Comparison of ENCODE assay signal across 8 cellular contexts in the genomic region with DNA sequence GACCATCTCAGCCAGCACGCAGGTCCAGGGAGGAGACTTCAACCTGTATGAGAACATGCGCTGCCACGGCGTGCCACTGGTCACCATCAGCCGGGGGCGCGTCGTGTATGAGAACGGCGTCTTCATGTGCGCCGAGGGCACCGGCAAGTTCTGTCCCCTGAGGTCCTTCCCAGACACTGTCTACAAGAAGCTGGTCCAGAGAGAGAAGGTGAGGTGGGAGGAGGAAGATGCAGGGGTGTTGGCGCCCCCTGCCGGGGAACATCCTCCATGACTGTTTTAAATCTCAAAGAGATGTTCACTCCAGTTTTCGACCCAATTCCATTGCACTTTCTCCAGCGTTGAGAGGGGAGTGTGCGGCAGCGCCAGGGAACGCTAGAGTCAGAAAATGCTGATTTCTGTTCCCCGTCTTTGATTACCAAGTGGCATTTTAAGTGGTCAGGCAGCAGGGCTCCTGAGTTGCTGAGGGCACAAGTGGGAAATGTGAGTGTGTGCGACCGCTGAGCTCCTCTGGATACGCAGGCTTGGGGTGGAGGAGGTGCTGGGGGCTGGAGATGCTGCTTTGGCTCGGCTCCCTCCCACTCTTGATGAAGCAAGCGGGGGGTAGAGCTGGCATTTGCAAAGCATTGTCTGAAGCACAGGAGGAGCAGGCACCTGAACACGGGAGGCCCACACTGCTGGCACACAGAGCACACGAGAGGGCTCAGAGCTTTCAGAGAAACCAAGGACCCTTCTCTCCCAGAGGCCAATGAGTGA. TPM values are rescaled to one million over a fixed set of nuclear protein-coding genes. Genes with fewer than 3 reads are reported as not detected.
DNase-seq lines count a peak whose midpoint lies in the region; ATAC-seq and TF ChIP-seq lines count a peak whose summit lies in the region.

No MANE protein-coding gene starts in this region.

- H3K9me3 Mint-ChIP-seq in glutamatergic neuron (ENCODE audit: unreplicated experiment), result peaks cover 8% of the 10 kb centered on the region

- H3K27me3 Mint-ChIP-seq in glutamatergic neuron (ENCODE audit: unreplicated experiment), result peaks cover 10% of the 10 kb centered on the region

- H3K79me2 ChIP-seq in parathyroid adenoma, result no peaks in the 10 kb centered on the region

- peaks cover 7% of the 10 kb centered on the region for H3K4me1 Mint-ChIP-seq in glutamatergic neuron (ENCODE audit: low read depth, unreplicated experiment)

- H2AFZ ChIP-seq in parathyroid adenoma, result peak overlapping the region; percentile 33

- DNase-seq in CMK (ENCODE audit: low read depth) (peak; percentile 32), HPDE6-E6E7 (ENCODE audit: extremely low spot score) (peak; percentile 37), RWPE1 (ENCODE audit: low spot score) (peak; percentile 53), glutamatergic neuron (peak; percentile 79), upper lobe of right lung (peak; percentile 80)
- peak; percentile 65 for DNase-seq in activated naive CD4-positive, alpha-beta T cell treated with Interleukin-2 at 50 U/mL for 16 hours

- no peak overlapping the region for H3K27ac Mint-ChIP-seq in glutamatergic neuron (ENCODE audit: unreplicated experiment)

- TF ChIP-seq CTCF in RWPE1 (conservative IDR thresholded peaks at IDR 0.05; ENCODE audit: low read depth) (peak; percentile 66), glutamatergic neuron (IDR thresholded peaks at IDR 0.05; ENCODE audit: partially characterized antibody, unreplicated experiment) (peak; percentile 94), parathyroid adenoma (IDR thresholded peaks at IDR 0.05) (peak; percentile 76), upper lobe of right lung (IDR thresholded peaks at IDR 0.05) (peak; percentile 85)

- peaks cover 13% of the 10 kb centered on the region for H3K36me3 Mint-ChIP-seq in glutamatergic neuron (ENCODE audit: unreplicated experiment)

- H3K9ac ChIP-seq in parathyroid adenoma, result no peak overlapping the region

- POLR2A ChIA-PET in RWPE1 (lab: Yijun Ruan, JAX; ENCODE audit: low non-redundant PET), result no interaction called here

- H3K4me1 ChIP-seq in parathyroid adenoma (peaks cover 3% of the 10 kb centered on the region), upper lobe of right lung (no peaks in the 10 kb centered on the region)

- peak; percentile 74 for ATAC-seq in upper lobe of right lung
- no peak for ATAC-seq in HG03196 (IDR thresholded peaks at IDR 0.05; ENCODE audit: unreplicated experiment)

- H3K4me2 ChIP-seq in parathyroid adenoma (ENCODE audit: low read length), result no peak overlapping the region

- intact Hi-C loops in upper lobe of right lung (cut with DNase I), result loop anchor here (5.0 kb wide), 1 partner anchor 95 kb away; a partner anchor contains a TSS

- H3K27ac ChIP-seq in RWPE1 (no peak overlapping the region), parathyroid adenoma (no peak overlapping the region), upper lobe of right lung (no peak overlapping the region)

- peak overlapping the region; percentile 20 for H3K4me3 Mint-ChIP-seq in glutamatergic neuron (ENCODE audit: unreplicated experiment)

- H3K4me3 ChIP-seq in parathyroid adenoma (ENCODE audit: low read depth, low read length) (no peak overlapping the region), upper lobe of right lung (no peak overlapping the region)

- no peaks in the 10 kb centered on the region for H3K36me3 ChIP-seq in parathyroid adenoma (ENCODE audit: control insufficient read depth, insufficient read depth, low read length)
- no peaks in the 10 kb centered on the region for H3K36me3 ChIP-seq in upper lobe of right lung

- no peaks in the 10 kb centered on the region for H3K9me3 ChIP-seq in parathyroid adenoma (ENCODE audit: control insufficient read depth, low read length)
- no peaks in the 10 kb centered on the region for H3K9me3 ChIP-seq in upper lobe of right lung

- H3K27me3 ChIP-seq in parathyroid adenoma (ENCODE audit: control insufficient read depth, insufficient read depth, low read length) (peaks cover 7% of the 10 kb centered on the region), upper lobe of right lung (peaks cover 30% of the 10 kb centered on the region)

- CTCF ChIA-PET in RWPE1 (lab: Yijun Ruan, JAX), result interaction anchor here (0.8 to 4.5 kb wide), 8 partner anchors 10 to 96 kb away, joined by 3 to 23 read pairs (median 4); no protein-coding TSS in a partner anchor

RNA-seq across cellular contexts. Expression of a gene that starts 27.7 kb away (rescaled TPM):
- 49.2 TPM for total RNA-seq in glutamatergic neuron (ENCODE audit: unreplicated experiment)
- 23.0 TPM for total RNA-seq in upper lobe of right lung
